ENCODE assay signal across 11 cellular contexts in the genomic region with DNA sequence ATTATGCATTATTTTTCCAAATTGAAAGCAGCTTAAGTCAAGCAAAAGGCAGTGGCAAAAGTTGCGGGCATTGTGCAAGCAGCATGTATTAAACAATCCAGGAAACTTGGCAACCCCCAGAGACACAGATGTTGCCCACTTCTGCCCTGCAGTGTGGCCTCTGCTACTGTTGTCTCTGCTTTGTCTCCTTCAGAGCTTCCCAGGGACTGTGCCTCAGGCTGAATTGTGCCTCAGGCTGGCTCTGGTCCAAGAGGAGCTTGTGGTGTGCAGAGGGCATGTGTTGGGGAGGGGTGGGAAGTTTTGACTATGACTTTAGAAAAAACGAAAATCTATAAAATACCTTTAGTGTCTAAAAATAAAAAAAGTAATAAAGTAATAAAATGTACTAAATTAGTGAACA.
DNase-seq lines count a peak whose midpoint lies in the region; ATAC-seq, FAIRE-seq and TF ChIP-seq lines count a peak whose summit lies in the region.
"Had no signal": no experiment of that assay in that cellular context is flagged by ENCODE, and none has a peak within 500 bp of the region (broad histone marks: within the 10 kb centered on the region; RNA-seq: fewer than 3 reads in every experiment).

No MANE protein-coding gene starts in this region.

- DNase-seq in DMS 273 treated with DMSO at 0.1 percent for 48 hours (lab: John Stamatoyannopoulos, UW) = peak; percentile 3
- peak; percentile 58 for DNase-seq in NCI-H1105 treated with DMSO at 0.1 percent for 48 hours (lab: John Stamatoyannopoulos, UW)
- DNase-seq in astrocyte of the hippocampus (ENCODE audit: low read depth, low spot score) = peak; percentile 51
- DNase-seq in kidney tubule cell (ENCODE audit: low spot score) = peak; percentile 3
- no peak for DNase-seq in GM10266 (ENCODE audit: extremely low spot score)
- no peak for DNase-seq in frontal cortex (ENCODE audit: low spot score in 2 of 2)
- DNase-seq in activated T-cell treated with anti-CD3 and anti-CD28 coated beads for 4 hours = no peak
- DNase-seq: DND-41; naive thymus-derived CD4-positive, alpha-beta T cell; T-helper 1 cell had no signal

- no peak for ATAC-seq in HG03432 (IDR thresholded peaks at IDR 0.05; ENCODE audit: unreplicated experiment)
- ATAC-seq: naive thymus-derived CD4-positive, alpha-beta T cell had no signal

- no peak for TF ChIP-seq CTCF in GM10266 (IDR thresholded peaks at IDR 0.05; ENCODE audit: control insufficient read depth, insufficient read depth, low read depth, missing control alignments)

- no peak for FAIRE-seq in frontal cortex (lab: Jason Lieb, UNC)

Comparison
In these comparisons a context has a peak if more than half of its experiments do, and no peak if none do; other contexts are left out.
1. DNase-seq: peak in DMS 273 treated with DMSO at 0.1 percent for 48 hours (single experiment), NCI-H1105 treated with DMSO at 0.1 percent for 48 hours (single experiment), astrocyte of the hippocampus (single experiment) and kidney tubule cell (single experiment); none in GM10266 (single experiment), frontal cortex (0 of 2) and activated T-cell treated with anti-CD3 and anti-CD28 coated beads for 4 hours (single experiment).